ENCODE assay signal across 8 cellular contexts in the genomic region with DNA sequence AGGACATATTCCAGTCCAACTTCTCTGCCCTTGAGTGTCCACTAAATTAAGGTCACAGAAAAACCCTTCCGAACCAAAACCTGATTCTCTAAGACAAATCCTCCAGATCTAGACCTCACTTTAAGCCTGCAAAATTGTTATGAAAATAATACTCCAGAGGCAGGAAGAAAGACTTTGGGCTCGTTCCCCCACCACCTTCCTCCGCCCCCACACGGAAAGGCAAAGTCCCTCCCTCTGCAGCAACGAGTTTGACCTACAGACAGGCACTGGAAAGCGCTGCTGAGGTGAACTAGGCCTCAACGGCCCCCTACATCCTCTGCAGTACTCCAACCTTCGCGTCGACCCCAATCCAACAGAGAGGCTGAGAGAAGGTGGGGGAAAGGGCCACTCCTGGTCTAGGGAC. TPM values are rescaled to one million over a fixed set of nuclear protein-coding genes. Genes with fewer than 3 reads are reported as not detected.
DNase-seq lines count a peak whose midpoint lies in the region; ATAC-seq and TF ChIP-seq lines count a peak whose summit lies in the region.

No MANE protein-coding gene starts in this region.

- H3K27me3 ChIP-seq in Caco-2 (replicated peaks; ENCODE audit: control insufficient read depth, insufficient read depth, low read length) = no peaks in the 10 kb centered on the region

- H3K4me3 Mint-ChIP-seq in Caco-2 (ENCODE audit: unreplicated experiment) (peak overlapping the region; percentile 98), brain (peak overlapping the region; percentile 87 to 98 (median 93)), immature natural killer cell (peak overlapping the region; percentile 77 to 95 (median 94))

- no TSS peak for BruUV-seq in Caco-2 (replicated peaks; lab: Mats Ljungman, UMichigan)

- DNase-seq in Caco-2 (peak; percentile 38 to 53), HT1080 (ENCODE audit: low read depth) (peak; percentile 40), T follicular helper cell (ENCODE audit: low read depth) (peak; percentile 11), immature natural killer cell (peak; percentile 31 to 36 (median 34)), DMS114 treated with DMSO at 0.1 percent for 48 hours (lab: John Stamatoyannopoulos, UW; ENCODE audit: unreplicated experiment) (no peak)
- DNase-seq in stimulated activated CD4-positive, alpha-beta T cell treated with anti-CD3 and anti-CD28 coated beads, Interleukin-12 subunit alpha, Interleukin-12 subunit beta, amount 100 ng/mL, for 4 hours = peak; percentile 45

- POLR2A ChIA-PET in Caco-2 (lab: Charles Lee) = no interaction called here

- TF ChIP-seq CTCF in Caco-2 (IDR thresholded peaks at IDR 0.05; ENCODE audit: insufficient read depth in 1 of 2, low read depth in 1 of 2, low read length in 1 of 2, severe bottlenecking in 1 of 2, unreplicated experiment in 1 of 2) = no peak
- no peak for TF ChIP-seq CTCF in brain (conservative IDR thresholded peaks at IDR 0.05)

- H3K27me3 Mint-ChIP-seq in Caco-2 (ENCODE audit: insufficient read depth, unreplicated experiment) (no peaks in the 10 kb centered on the region), brain (peaks cover 3% of the 10 kb centered on the region), immature natural killer cell (ENCODE audit: low read depth in 3 of 3) (peaks cover 3 to 6% (median 5%) of the 10 kb centered on the region in 3 donors)

- H3K9me3 Mint-ChIP-seq in Caco-2 (ENCODE audit: unreplicated experiment) (no peaks in the 10 kb centered on the region), brain (peaks cover 0 to 4% (median 0%) of the 10 kb centered on the region in 5 experiments), immature natural killer cell (no peaks in the 10 kb centered on the region)

- peak; percentile 35 for ATAC-seq in GM19468 (IDR thresholded peaks at IDR 0.05; ENCODE audit: extremely low read depth, unreplicated experiment)

- no peaks in the 10 kb centered on the region for H3K9me3 ChIP-seq in Caco-2

- peaks cover 4% of the 10 kb centered on the region; the same call in 1 of the 2 replicates for H3K4me1 ChIP-seq in Caco-2

- H3K36me3 Mint-ChIP-seq in Caco-2 (ENCODE audit: insufficient read depth, unreplicated experiment) (peaks cover 49% of the 10 kb centered on the region), brain (peaks cover 39% of the 10 kb centered on the region), immature natural killer cell (peaks cover 0 to 20% (median 11%) of the 10 kb centered on the region in 3 donors)

- 0 out of 2 replicates have a peak, but pooled peaks cover 1% of the 10 kb centered on the region for H3K36me3 ChIP-seq in Caco-2 (ENCODE audit: control insufficient read depth, insufficient read depth, low read length)

- H3K4me1 Mint-ChIP-seq in Caco-2 (ENCODE audit: low read depth, unreplicated experiment) (peaks cover 9% of the 10 kb centered on the region), brain (peaks cover 37% of the 10 kb centered on the region), immature natural killer cell (peaks cover 19 to 26% of the 10 kb centered on the region in 2 donors)

- intact Hi-C loops in Caco-2 (cut with micrococcal nuclease; ENCODE audit: unreplicated experiment) = loop anchor here (1.0 kb wide), 1 partner anchor 12 kb away; a partner anchor contains a TSS

- H3K27ac Mint-ChIP-seq in Caco-2 (ENCODE audit: unreplicated experiment) (peak overlapping the region; percentile 87), brain (peak overlapping the region; percentile 86 to 95 (median 90)), immature natural killer cell (peak overlapping the region; percentile 82 to 95 (median 88))

- H3K4me3 ChIP-seq in Caco-2 (ENCODE audit: low read depth, low read length) = peak overlapping the region; percentile 74

- CTCF ChIA-PET in Caco-2 (lab: Charles Lee) = no interaction called here

RNA-seq across cellular contexts. Expression of a gene that starts 0.8 kb away (rescaled TPM):
- 299 and 337 TPM in 2 replicates for total RNA-seq in Caco-2 (2022)
- 259 and 273 TPM in 2 replicates for total RNA-seq in HT1080 (2014; rRNA removed; shearing (Covaris generic))
- polyA plus RNA-seq in HT1080 (2015; cell fraction: cytosol; rRNA removed) = 354 and 419 TPM in 2 replicates
- polyA plus RNA-seq in HT1080 (2015; cell fraction: nucleus; rRNA removed) = 174 and 205 TPM in 2 replicates
- polyA plus RNA-seq in brain (ENCODE audit: insufficient read depth, low read depth, low replicate concordance) (231 TPM), immature natural killer cell (100 to 1,000 TPM; 377 to 560 (median 464) TPM)

RNA-seq across cellular contexts. Expression of a gene that starts 12.7 kb away (rescaled TPM):
- total RNA-seq in Caco-2 (2022) = 44.0 and 47.1 TPM in 2 replicates
- total RNA-seq in HT1080 (2014; rRNA removed; shearing (Covaris generic)) = 23.6 and 29.8 TPM in 2 replicates
- polyA plus RNA-seq in HT1080 (2015; cell fraction: cytosol; rRNA removed) = 29.2 and 35.9 TPM in 2 replicates
- 28.7 and 31.4 TPM in 2 replicates for polyA plus RNA-seq in HT1080 (2015; cell fraction: nucleus; rRNA removed)
- 18.2 TPM for polyA plus RNA-seq in brain (ENCODE audit: insufficient read depth, low read depth, low replicate concordance)
- polyA plus RNA-seq in immature natural killer cell = 10 to 100 TPM; 21.2 to 42.7 (median 35.5) TPM
